In the genomic region with DNA sequence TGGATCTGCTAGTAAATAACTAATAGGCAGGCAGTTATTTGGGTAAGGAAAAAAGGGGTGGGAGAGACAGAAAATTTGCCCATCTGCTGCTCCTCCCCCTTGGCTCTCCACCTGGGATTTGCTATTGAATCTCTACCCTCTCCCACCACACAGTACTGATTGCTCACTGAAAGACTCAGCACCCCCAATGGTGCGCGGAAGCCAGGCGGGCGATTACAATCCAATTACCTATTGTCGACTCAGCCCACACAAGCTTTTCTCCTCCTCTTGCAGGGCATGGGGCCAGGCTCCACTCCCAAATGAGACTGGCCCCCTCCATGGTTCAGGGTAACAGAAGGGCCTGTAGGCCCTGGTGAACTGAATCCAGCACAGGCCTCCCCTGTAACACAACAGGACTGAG, we compare ENCODE assay signal across 1 cellular context.
TF ChIP-seq lines count a peak whose summit lies in the region.

No MANE protein-coding gene starts in this region.

TF ChIP-seq in K562, 482 proteins besides CTCF, POLR2A, EP300 and RAD21 (continued from another document):
- TF ChIP-seq STAT5B (CRISPR knock-in tag; IDR thresholded peaks at IDR 0.05) (no peak), LCOR (CRISPR knock-in tag; IDR thresholded peaks at IDR 0.05) (0 out of 2 replicates have a peak, but pooled peaks have one; percentile 1), HDAC2 (IDR thresholded peaks at IDR 0.05) (no peak)
- TF ChIP-seq, protein P1, sequence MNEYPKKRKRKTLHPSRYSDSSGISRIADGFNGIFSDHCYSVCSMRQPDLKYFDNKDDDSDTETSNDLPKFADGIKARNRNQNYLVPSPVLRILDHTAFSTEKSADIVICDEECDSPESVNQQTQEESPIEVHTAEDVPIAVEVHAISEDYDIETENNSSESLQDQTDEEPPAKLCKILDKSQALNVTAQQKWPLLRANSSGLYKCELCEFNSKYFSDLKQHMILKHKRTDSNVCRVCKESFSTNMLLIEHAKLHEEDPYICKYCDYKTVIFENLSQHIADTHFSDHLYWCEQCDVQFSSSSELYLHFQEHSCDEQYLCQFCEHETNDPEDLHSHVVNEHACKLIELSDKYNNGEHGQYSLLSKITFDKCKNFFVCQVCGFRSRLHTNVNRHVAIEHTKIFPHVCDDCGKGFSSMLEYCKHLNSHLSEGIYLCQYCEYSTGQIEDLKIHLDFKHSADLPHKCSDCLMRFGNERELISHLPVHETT (CRISPR knock-in tag; conservative IDR thresholded peaks at IDR 0.05 in 1 of 2, IDR thresholded peaks at IDR 0.05 in 1 of 2), result no peak
- TF ChIP-seq, protein P2, sequence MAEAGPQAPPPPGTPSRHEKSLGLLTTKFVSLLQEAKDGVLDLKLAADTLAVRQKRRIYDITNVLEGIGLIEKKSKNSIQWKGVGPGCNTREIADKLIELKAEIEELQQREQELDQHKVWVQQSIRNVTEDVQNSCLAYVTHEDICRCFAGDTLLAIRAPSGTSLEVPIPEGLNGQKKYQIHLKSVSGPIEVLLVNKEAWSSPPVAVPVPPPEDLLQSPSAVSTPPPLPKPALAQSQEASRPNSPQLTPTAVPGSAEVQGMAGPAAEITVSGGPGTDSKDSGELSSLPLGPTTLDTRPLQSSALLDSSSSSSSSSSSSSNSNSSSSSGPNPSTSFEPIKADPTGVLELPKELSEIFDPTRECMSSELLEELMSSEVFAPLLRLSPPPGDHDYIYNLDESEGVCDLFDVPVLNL (CRISPR knock-in tag; IDR thresholded peaks at IDR 0.05; ENCODE audit: low read depth), result no peak
